In genomic region chr10:8326702-8327423, GRCh38 we compare ENCODE assay signal across 13 cellular contexts.
"Had no signal": no experiment of that assay in that cellular context is flagged by ENCODE, and none has a peak within 500 bp of the region (broad histone marks: within the 10 kb centered on the region; RNA-seq: fewer than 3 reads in every experiment).

No MANE protein-coding gene starts in this region.

- H3K27ac ChIP-seq: ascending aorta, tibial artery, uterus had no signal

- H3K9me3 Mint-ChIP-seq: activated B cell treated with CpG ODN at 0.5 μM for 24 hours, endodermal cell, immature natural killer cell had no signal

- DNase-seq: activated B cell treated with CpG ODN at 0.5 μM for 24 hours; activated gamma-delta T cell treated with Interleukin-2 at 50 U/mL for 16 hours; endodermal cell; immature natural killer cell; left cardiac atrium; midbrain; stimulated activated CD4-positive, alpha-beta T cell treated with anti-CD3 and anti-CD28 coated beads, Interleukin-15, amount 100 ng/mL, for 24 hours; stimulated activated CD4-positive, alpha-beta T cell treated with anti-CD3 and anti-CD28 coated beads, Interleukin-4, amount 100 ng/mL, for 4 hours; T-helper 1 cell; tibial artery; uterus had no signal

- H3K27me3 ChIP-seq: ascending aorta, tibial artery, uterus had no signal

- H3K4me3 Mint-ChIP-seq: activated B cell treated with CpG ODN at 0.5 μM for 24 hours, endodermal cell, immature natural killer cell had no signal

- H3K4me1 ChIP-seq: ascending aorta, uterus had no signal

- H3K4me1 Mint-ChIP-seq: activated B cell treated with CpG ODN at 0.5 μM for 24 hours had no signal

- H3K36me3 ChIP-seq: ascending aorta, tibial artery, uterus had no signal

- H3K4me3 ChIP-seq: ascending aorta, lung, tibial artery, uterus had no signal

- ATAC-seq: left cardiac atrium had no signal

- H3K36me3 Mint-ChIP-seq: immature natural killer cell had no signal

- H3K9me3 ChIP-seq: ascending aorta, tibial artery, uterus had no signal

- H3K27ac Mint-ChIP-seq: activated B cell treated with CpG ODN at 0.5 μM for 24 hours, endodermal cell had no signal
